17 cellular contexts compared by ENCODE assay signal in genomic region chr10:108862691-108863350, GRCh38.
DNase-seq lines count a peak whose midpoint lies in the region; ATAC-seq and TF ChIP-seq lines count a peak whose summit lies in the region.
"Had no signal": no experiment of that assay in that cellular context is flagged by ENCODE, and none has a peak within 500 bp of the region (broad histone marks: within the 10 kb centered on the region; RNA-seq: fewer than 3 reads in every experiment).

No MANE protein-coding gene starts in this region.

- H4K91ac ChIP-seq in mesenchymal stem cell (ENCODE audit: low read length): no peak overlapping the region

- no peaks in the 10 kb centered on the region for H3K4me1 ChIP-seq in mesenchymal stem cell (ENCODE audit: control insufficient read depth, insufficient read depth, low read depth, low read length)
- H3K4me1 ChIP-seq: A549 had no signal

- H2AFZ ChIP-seq in mesenchymal stem cell (ENCODE audit: low read depth, low read length): no peak overlapping the region

- no peak overlapping the region for H2BK5ac ChIP-seq in mesenchymal stem cell (ENCODE audit: low read depth, low read length, poor library complexity, severe bottlenecking)

- no peaks in the 10 kb centered on the region for H3K36me3 ChIP-seq in mesenchymal stem cell (ENCODE audit: control insufficient read depth in 1 of 2, insufficient read depth in 2 of 2, low read depth in 1 of 2, low read length in 2 of 2)

- no peak overlapping the region for H2BK120ac ChIP-seq in mesenchymal stem cell (ENCODE audit: low read depth, low read length)

- no peak overlapping the region for H3K18ac ChIP-seq in mesenchymal stem cell (ENCODE audit: low read depth in 1 of 2, low read length in 2 of 2)

- peak; percentile 24 for DNase-seq in EH (ENCODE audit: low read depth)
- peak; percentile 9 for DNase-seq in LHCN-M2 (ENCODE audit: low read depth)
- peak; percentile 6 for DNase-seq in astrocyte of the cerebellum (ENCODE audit: low read depth)
- DNase-seq in mesenchymal stem cell: peak; percentile 78
- DNase-seq in activated CD8-positive, alpha-beta memory T cell treated with anti-CD3 and anti-CD28 coated beads, Interleukin-2, amount 10 ng/mL, durations not matched to agents 7 days and 5 days: no peak
- no peak for DNase-seq in left colon
- DNase-seq: CD4-positive, alpha-beta memory T cell; DMS79; H9; NCI-H1048; NCI-H146; NCI-H2081 treated with DMSO at 0.1 percent for 48 hours; NCI-H2227 treated with DMSO at 0.1 percent for 48 hours; NCI-H526 had no signal

- no peak overlapping the region for H3K23ac ChIP-seq in mesenchymal stem cell (ENCODE audit: low read length in 2 of 2)

- intact Hi-C loops in left colon (cut with DNase I, micrococcal nuclease): no loop called here

- peaks cover 10% of the 10 kb centered on the region for H3K9me3 Mint-ChIP-seq in activated CD8-positive, alpha-beta memory T cell treated with anti-CD3 and anti-CD28 coated beads, Interleukin-2, amount 10 ng/mL, durations not matched to agents 7 days and 5 days (ENCODE audit: low read depth)

- in situ Hi-C loops in astrocyte of the cerebellum (cut with HindIII; ENCODE audit: low sequenced_read_pairs): no loop called here

- H2AK5ac ChIP-seq in mesenchymal stem cell (ENCODE audit: low read length, severe bottlenecking): no peak overlapping the region

- H3K4me3 ChIP-seq in astrocyte of the cerebellum (ENCODE audit: low read depth, low read length) (no peak overlapping the region), mesenchymal stem cell (ENCODE audit: insufficient read depth in 1 of 2, low read depth in 1 of 2, low read length in 2 of 2) (no peak overlapping the region)
- H3K4me3 ChIP-seq: A549 had no signal

- no peaks in the 10 kb centered on the region for H3K9me3 ChIP-seq in mesenchymal stem cell (ENCODE audit: control insufficient read depth, low read length)
- H3K9me3 ChIP-seq: A549 had no signal

- H2BK12ac ChIP-seq in mesenchymal stem cell (ENCODE audit: low read length in 2 of 2): no peak overlapping the region

- no peak overlapping the region for H3K27ac Mint-ChIP-seq in activated CD8-positive, alpha-beta memory T cell treated with anti-CD3 and anti-CD28 coated beads, Interleukin-2, amount 10 ng/mL, durations not matched to agents 7 days and 5 days
- H3K27ac Mint-ChIP-seq: B cell; CD4-positive, alpha-beta memory T cell; H9 had no signal

- 13% methylated on average over 2 of the region's 3 CpGs for WGBS in mesenchymal stem cell

- no peak overlapping the region for H4K8ac ChIP-seq in mesenchymal stem cell (ENCODE audit: low read length)

- H3K4me3 Mint-ChIP-seq in activated CD8-positive, alpha-beta memory T cell treated with anti-CD3 and anti-CD28 coated beads, Interleukin-2, amount 10 ng/mL, durations not matched to agents 7 days and 5 days: no peak overlapping the region
- H3K4me3 Mint-ChIP-seq: B cell; CD4-positive, alpha-beta memory T cell; H9 had no signal

- no peaks in the 10 kb centered on the region for H3K27me3 ChIP-seq in mesenchymal stem cell (ENCODE audit: control insufficient read depth in 1 of 2, insufficient read depth in 1 of 2, low read length in 2 of 2)

- no peak overlapping the region for H2BK15ac ChIP-seq in mesenchymal stem cell (ENCODE audit: low read depth, poor library complexity, severe bottlenecking)

- no peak for ATAC-seq in GM21786 (IDR thresholded peaks at IDR 0.05; ENCODE audit: unreplicated experiment)
- no peak for ATAC-seq in activated CD8-positive, alpha-beta memory T cell treated with anti-CD3 and anti-CD28 coated beads, Interleukin-2, amount 10 ng/mL, durations not matched to agents 7 days and 5 days
- no peak for ATAC-seq in left colon
- ATAC-seq: A549 had no signal

- H3K4me1 Mint-ChIP-seq in activated CD8-positive, alpha-beta memory T cell treated with anti-CD3 and anti-CD28 coated beads, Interleukin-2, amount 10 ng/mL, durations not matched to agents 7 days and 5 days: no peaks in the 10 kb centered on the region
- H3K4me1 Mint-ChIP-seq: B cell; CD4-positive, alpha-beta memory T cell; H9 had no signal

- no peak for TF ChIP-seq CTCF in astrocyte of the cerebellum (IDR thresholded peaks at IDR 0.05; ENCODE audit: low read depth, low read length, missing control alignments)

- H3K14ac ChIP-seq in mesenchymal stem cell (ENCODE audit: low read length in 2 of 2): no peak overlapping the region

- H3K36me3 Mint-ChIP-seq in activated CD8-positive, alpha-beta memory T cell treated with anti-CD3 and anti-CD28 coated beads, Interleukin-2, amount 10 ng/mL, durations not matched to agents 7 days and 5 days: no peaks in the 10 kb centered on the region
- H3K36me3 Mint-ChIP-seq: CD4-positive, alpha-beta memory T cell had no signal

- H3K4me2 ChIP-seq in mesenchymal stem cell (ENCODE audit: low read length, poor library complexity, severe bottlenecking): no peak overlapping the region
- H3K4me2 ChIP-seq: A549 had no signal

- CTCF ChIA-PET in activated CD8-positive, alpha-beta memory T cell treated with anti-CD3 and anti-CD28 coated beads, Interleukin-2, amount 10 ng/mL, durations not matched to agents 7 days and 5 days (lab: Charles Lee): no interaction called here

- H3K4ac ChIP-seq in mesenchymal stem cell (ENCODE audit: low read depth in 1 of 2, low read length in 2 of 2): no peak overlapping the region

- H3K79me1 ChIP-seq in mesenchymal stem cell (replicated peaks; ENCODE audit: low read length, poor library complexity, severe bottlenecking): no peaks in the 10 kb centered on the region

- no peak overlapping the region for H3K9ac ChIP-seq in mesenchymal stem cell (ENCODE audit: low read length)

- no peaks in the 10 kb centered on the region for H3K27me3 Mint-ChIP-seq in activated CD8-positive, alpha-beta memory T cell treated with anti-CD3 and anti-CD28 coated beads, Interleukin-2, amount 10 ng/mL, durations not matched to agents 7 days and 5 days
- H3K27me3 Mint-ChIP-seq: B cell; CD4-positive, alpha-beta memory T cell had no signal

- H3K27ac ChIP-seq in mesenchymal stem cell (ENCODE audit: low read length, poor library complexity, severe bottlenecking): no peak overlapping the region
- H3K27ac ChIP-seq: A549 had no signal

Comparison
In these comparisons a context has a peak if more than half of its experiments do, and no peak if none do; other contexts are left out.
1. DNase-seq: peak in EH (single experiment), LHCN-M2 (single experiment), astrocyte of the cerebellum (single experiment) and mesenchymal stem cell (single experiment); none in activated CD8-positive, alpha-beta memory T cell treated with anti-CD3 and anti-CD28 coated beads, Interleukin-2, amount 10 ng/mL, durations not matched to agents 7 days and 5 days (single experiment) and left colon (0 of 2).